9 cellular contexts compared by ENCODE assay signal in genomic region chr14:77097006-77097688, GRCh38. TPM values are rescaled to one million over a fixed set of nuclear protein-coding genes. Genes with fewer than 3 reads are reported as not detected.
A peak's percentile ranks its signal among the peaks of the same experiment; 100 is the strongest.
DNase-seq lines count a peak whose midpoint lies in the region; ATAC-seq, FAIRE-seq and TF ChIP-seq lines count a peak whose summit lies in the region.
"Had no signal": no experiment of that assay in that cellular context is flagged by ENCODE, and none has a peak within 500 bp of the region (broad histone marks: within the 10 kb centered on the region; RNA-seq: fewer than 3 reads in every experiment).

No MANE protein-coding gene starts in this region.

- peaks cover 29% of the 10 kb centered on the region for H3K79me2 ChIP-seq in astrocyte (ENCODE audit: insufficient read depth, low read length)

- peak overlapping the region; percentile 80 for H2AFZ ChIP-seq in astrocyte (ENCODE audit: low read depth, low read length)

- no peak for FAIRE-seq in astrocyte (lab: Jason Lieb, UNC)

- DNase-seq in NCI-H1417 (lab: John Stamatoyannopoulos, UW) (peak; percentile 63 to 76 (median 66)), NCI-H1417 treated with DMSO at 0.1 percent for 48 hours (lab: John Stamatoyannopoulos, UW) (no peak), KG1 (lab: John Stamatoyannopoulos, UW) (peak; percentile 12), astrocyte (ENCODE audit: low read depth) (peak; percentile 8), left colon (no peak), thyroid gland (no peak), inferior parietal cortex (ENCODE audit: extremely low spot score) (no peak), AG20443 (ENCODE audit: low spot score) (no peak)

- peak overlapping the region; percentile 78 for H3K4me3 ChIP-seq in astrocyte (ENCODE audit: insufficient read depth, low read depth, low read length)
- peak overlapping the region; percentile 3 to 88 (median 49) for H3K4me3 ChIP-seq in thyroid gland (replicated peaks in 1 of 3)

- peak overlapping the region; percentile 77 for H3K27ac Mint-ChIP-seq in astrocyte (ENCODE audit: unreplicated experiment)

- WGBS in thyroid gland, 2 donors: 2 to 5% methylated on average over 19 of the region's 19 CpGs

- TF ChIP-seq CTCF in astrocyte (IDR thresholded peaks at IDR 0.05; ENCODE audit: insufficient read depth, low read depth, low read length) (no peak), thyroid gland (IDR thresholded peaks at IDR 0.05) (no peak)

- peak overlapping the region; percentile 98 for H3K9ac ChIP-seq in astrocyte (ENCODE audit: low read length)

- H3K9me3 ChIP-seq in astrocyte (ENCODE audit: insufficient read depth, low read depth, low read length) (no peaks in the 10 kb centered on the region), thyroid gland (no peaks in the 10 kb centered on the region)

- peaks cover 22% of the 10 kb centered on the region for H3K4me1 ChIP-seq in astrocyte (ENCODE audit: insufficient read depth, low read length)
- peaks cover 26 to 38% of the 10 kb centered on the region in 2 donors for H3K4me1 ChIP-seq in thyroid gland

- H3K27me3 ChIP-seq in astrocyte (ENCODE audit: insufficient read depth, low read length) (no peaks in the 10 kb centered on the region), thyroid gland (no peaks in the 10 kb centered on the region)

- H3K27ac ChIP-seq in astrocyte (ENCODE audit: low read depth, low read length) (peak overlapping the region; percentile 88), thyroid gland (peak overlapping the region; percentile 83 to 100 (median 99))

- intact Hi-C loops in left colon (cut with DNase I, micrococcal nuclease) (no loop called here), thyroid gland (cut with DNase I) (no loop called here)

- peak overlapping the region; percentile 85 for H3K4me2 ChIP-seq in astrocyte (ENCODE audit: low read length)

- peak; percentile 36 for ATAC-seq in left colon

- H3K4me3 Mint-ChIP-seq in astrocyte (ENCODE audit: unreplicated experiment): peak overlapping the region; percentile 86

- no peaks in the 10 kb centered on the region for H3K27me3 Mint-ChIP-seq in astrocyte (ENCODE audit: low read depth, unreplicated experiment)

- H3K36me3 ChIP-seq in astrocyte (ENCODE audit: insufficient read depth, low read length) (no peaks in the 10 kb centered on the region), thyroid gland (no peaks in the 10 kb centered on the region)

- no peaks in the 10 kb centered on the region for H4K20me1 ChIP-seq in astrocyte (ENCODE audit: insufficient read depth, low read length)

- no peak for TF ChIP-seq POLR2A in thyroid gland (IDR thresholded peaks at IDR 0.05)

- no peaks in the 10 kb centered on the region for H3K36me3 Mint-ChIP-seq in astrocyte (ENCODE audit: low read depth, unreplicated experiment)

- no peaks in the 10 kb centered on the region for H3K9me3 Mint-ChIP-seq in astrocyte (ENCODE audit: unreplicated experiment)

- peaks cover 16% of the 10 kb centered on the region for H3K4me1 Mint-ChIP-seq in astrocyte (ENCODE audit: low read depth, unreplicated experiment)

RNA-seq across cellular contexts. Expression of gene CIPC, which starts 0.9 kb away (rescaled TPM):
- 16.7 and 20.2 TPM in 2 replicates for total RNA-seq in astrocyte
- total RNA-seq in left colon: 10 to 100 TPM; 50.4 to 52.0 TPM
- 10 to 100 TPM; 37.6 to 59.5 (median 44.6) TPM for total RNA-seq in thyroid gland

RNA-seq across cellular contexts. Expression of gene ZDHHC22, which starts 44.4 kb away (rescaled TPM):
- total RNA-seq in astrocyte: 0.50 and 0.52 TPM in 2 replicates
- total RNA-seq in left colon: not detected
- not detected for total RNA-seq in thyroid gland
- total RNA-seq: dermis microvascular lymphatic vessel endothelial cell had no signal

Comparison
In these comparisons a context has a peak if more than half of its experiments do, and no peak if none do; other contexts are left out.
1. DNase-seq: peak in NCI-H1417 (3 of 3), KG1 (single experiment) and astrocyte (single experiment); none in NCI-H1417 treated with DMSO at 0.1 percent for 48 hours (single experiment), left colon (0 of 2), thyroid gland (0 of 2), inferior parietal cortex (single experiment) and AG20443 (single experiment).